Comparison of ENCODE assay signal across 19 cellular contexts in the genomic region with DNA sequence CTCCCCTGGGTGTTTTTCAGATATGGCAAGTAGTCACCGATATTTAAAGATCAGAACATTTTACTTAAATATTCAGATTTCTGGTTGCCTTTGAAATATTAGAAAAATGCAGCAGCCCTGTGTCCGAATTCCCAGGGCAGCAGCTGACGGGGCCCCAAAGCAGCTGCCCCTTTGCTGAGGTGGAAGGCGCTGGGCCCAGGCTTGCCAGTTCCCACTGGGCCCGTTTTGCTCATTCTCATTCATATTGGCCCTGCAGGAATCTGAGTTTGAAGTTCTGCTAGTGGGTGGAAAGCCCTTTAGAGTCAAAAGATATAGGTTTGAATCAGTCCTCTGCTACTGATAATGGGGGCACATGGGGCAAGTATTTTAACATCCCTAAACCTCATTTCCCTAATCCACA.
"Had no signal": no experiment of that assay in that cellular context is flagged by ENCODE, and none has a peak within 500 bp of the region (broad histone marks: within the 10 kb centered on the region; RNA-seq: fewer than 3 reads in every experiment).

No MANE protein-coding gene starts in this region.

- H3K36me3 ChIP-seq: colonic mucosa, neutrophil, thoracic aorta, transverse colon had no signal

- H3K27ac ChIP-seq: colonic mucosa, neutrophil, skin epidermis, thoracic aorta, transverse colon had no signal

- H3K4me1 Mint-ChIP-seq: immature natural killer cell; naive B cell; stimulated activated naive B cell treated with anti-CD40 and anti-IgM and Interleukin-4, amounts not matched to agents 10 μg/mL and 1 μg/mL and 100 μg/mL, for 72 hours; stimulated activated naive CD8-positive, alpha-beta T cell treated with anti-CD3 and anti-CD28 coated beads, Interleukin-15, amount 100 ng/mL, for 72 hours had no signal

- H3K27ac Mint-ChIP-seq: immature natural killer cell; naive B cell; stimulated activated naive B cell treated with anti-CD40 and anti-IgM and Interleukin-4, amounts not matched to agents 10 μg/mL and 1 μg/mL and 100 μg/mL, for 72 hours; stimulated activated naive CD8-positive, alpha-beta T cell treated with anti-CD3 and anti-CD28 coated beads, Interleukin-15, amount 100 ng/mL, for 72 hours had no signal

- H3K4me1 ChIP-seq: colonic mucosa, transverse colon had no signal

- H3K9me3 ChIP-seq: colonic mucosa, neutrophil, thoracic aorta, transverse colon had no signal

- H3K27me3 Mint-ChIP-seq: naive B cell; stimulated activated naive B cell treated with anti-CD40 and anti-IgM and Interleukin-4, amounts not matched to agents 10 μg/mL and 1 μg/mL and 100 μg/mL, for 72 hours; stimulated activated naive CD8-positive, alpha-beta T cell treated with anti-CD3 and anti-CD28 coated beads, Interleukin-15, amount 100 ng/mL, for 72 hours had no signal

- DNase-seq: colonic mucosa; dermis blood vessel endothelial cell; effector CD4-positive, alpha-beta T cell; immature natural killer cell; left colon; left ventricle myocardium superior; mesenchymal stem cell; naive B cell; stimulated activated CD4-positive, alpha-beta T cell treated with anti-CD3 and anti-CD28 coated beads, Interleukin-2, amount 100 ng/mL, for 24 hours; stimulated activated CD4-positive, alpha-beta T cell treated with anti-CD3 and anti-CD28 coated beads, Interleukin-4, amount 100 ng/mL, for 4 hours; stimulated activated naive B cell treated with anti-CD40 and anti-IgM and Interleukin-4, amounts not matched to agents 10 μg/mL and 1 μg/mL and 100 μg/mL, for 72 hours; stimulated activated naive CD8-positive, alpha-beta T cell treated with anti-CD3 and anti-CD28 coated beads, Interleukin-15, amount 100 ng/mL, for 72 hours; transverse colon had no signal

- H3K4me3 Mint-ChIP-seq: immature natural killer cell; naive B cell; nephron; stimulated activated naive B cell treated with anti-CD40 and anti-IgM and Interleukin-4, amounts not matched to agents 10 μg/mL and 1 μg/mL and 100 μg/mL, for 72 hours; stimulated activated naive CD8-positive, alpha-beta T cell treated with anti-CD3 and anti-CD28 coated beads, Interleukin-15, amount 100 ng/mL, for 72 hours had no signal

- H3K36me3 Mint-ChIP-seq: immature natural killer cell; naive B cell; stimulated activated naive B cell treated with anti-CD40 and anti-IgM and Interleukin-4, amounts not matched to agents 10 μg/mL and 1 μg/mL and 100 μg/mL, for 72 hours had no signal

- H3K9me3 Mint-ChIP-seq: nephron had no signal

- H3K4me3 ChIP-seq: colonic mucosa, lung, skin epidermis, thoracic aorta, transverse colon had no signal

- ATAC-seq: left colon; left ventricle myocardium superior; sciatic nerve; stimulated activated naive B cell treated with anti-CD40 and anti-IgM and Interleukin-4, amounts not matched to agents 10 μg/mL and 1 μg/mL and 100 μg/mL, for 72 hours; stimulated activated naive CD8-positive, alpha-beta T cell treated with anti-CD3 and anti-CD28 coated beads, Interleukin-15, amount 100 ng/mL, for 72 hours had no signal

- H3K27me3 ChIP-seq: colonic mucosa, neutrophil, transverse colon had no signal
